In genomic region chr10:114174462-114175190, GRCh38 we compare ENCODE assay signal across 1 cellular context.
TF ChIP-seq lines count a peak whose summit lies in the region.

No MANE protein-coding gene starts in this region.

TF ChIP-seq in H1, 55 proteins besides CTCF, POLR2A, EP300 and RAD21 (continued from another document):
- TF ChIP-seq SIRT6 (IDR thresholded peaks at IDR 0.05; ENCODE audit: low read length) (no peak), ATF2 (IDR thresholded peaks at IDR 0.05; ENCODE audit: low read length) (no peak), ATF3 (IDR thresholded peaks at IDR 0.05; ENCODE audit: insufficient read depth, low read depth, low read length) (no peak), EGR1 (IDR thresholded peaks at IDR 0.05; ENCODE audit: borderline replicate concordance, low read depth, low read length) (peak; percentile 65; the same call in 1 of the 2 replicates), HDAC2 (IDR thresholded peaks at IDR 0.05; ENCODE audit: borderline replicate concordance in 1 of 2, low read depth in 2 of 2, low read length in 2 of 2) (0 out of 4 replicates have a peak, but pooled peaks of 1 of the 2 experiments have one; percentile 33), SRF (IDR thresholded peaks at IDR 0.05; ENCODE audit: low read depth, low read length) (no peak), TAF1 (IDR thresholded peaks at IDR 0.05; ENCODE audit: low read depth, low read length) (no peak), MAX (IDR thresholded peaks at IDR 0.05) (peak; percentile 66), KDM4A (IDR thresholded peaks at IDR 0.05; ENCODE audit: low read depth, low read length, severe bottlenecking) (peak; percentile 72), RFX5 (IDR thresholded peaks at IDR 0.05; ENCODE audit: borderline replicate concordance, low read depth, low read length) (no peak)
